ENCODE assay signal across 17 cellular contexts in the genomic region with DNA sequence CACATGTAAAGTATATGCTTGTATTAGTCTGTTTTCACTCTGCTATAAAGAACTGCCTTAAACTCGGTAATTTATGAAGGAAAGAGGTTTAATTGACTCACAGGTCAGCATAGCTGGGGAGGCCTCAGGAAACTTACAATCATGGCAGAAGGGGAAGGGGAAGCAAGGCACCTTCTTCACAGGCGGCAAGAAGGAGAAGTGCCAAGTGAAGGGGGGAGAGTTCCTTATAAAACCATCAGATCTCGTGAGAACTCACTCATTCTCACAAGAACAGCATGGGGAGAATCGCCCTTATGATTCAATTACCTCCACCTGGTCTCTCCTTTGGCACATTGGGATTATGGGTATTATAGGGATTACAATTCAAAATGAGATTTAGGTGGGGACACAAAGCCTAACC.
"Had no signal": no experiment of that assay in that cellular context is flagged by ENCODE, and none has a peak within 500 bp of the region (broad histone marks: within the 10 kb centered on the region; RNA-seq: fewer than 3 reads in every experiment).

No MANE protein-coding gene starts in this region.

- H3K9me3 ChIP-seq: pancreas, sigmoid colon, tibial nerve had no signal

- H3K9me3 Mint-ChIP-seq: activated B cell treated with CpG ODN at 0.5 μM for 24 hours; activated CD8-positive, alpha-beta T cell treated with anti-CD3 and anti-CD28 coated beads for 36 hours; activated naive CD4-positive, alpha-beta T cell treated with anti-CD3 and anti-CD28 coated beads, Interleukin-2, amount 50 U/mL, for 24 hours; activated T-cell treated with anti-CD3 and anti-CD28 coated beads, Interleukin-2, amount 50 U/mL, for 4 hours; stimulated activated memory B cell treated with anti-CD40 and anti-IgM and Interleukin-4, amounts not matched to agents 10 μg/mL and 1 μg/mL and 100 μg/mL, for 72 hours had no signal

- H3K27ac Mint-ChIP-seq: activated B cell treated with CpG ODN at 0.5 μM for 24 hours; activated CD8-positive, alpha-beta T cell treated with anti-CD3 and anti-CD28 coated beads for 36 hours; activated naive CD4-positive, alpha-beta T cell treated with anti-CD3 and anti-CD28 coated beads, Interleukin-2, amount 50 U/mL, for 24 hours; stimulated activated memory B cell treated with anti-CD40 and anti-IgM and Interleukin-4, amounts not matched to agents 10 μg/mL and 1 μg/mL and 100 μg/mL, for 72 hours; T-helper 2 cell treated with Interferon-gamma antibody and Interleukin-4, amounts not matched to agents 5 μg/mL and 100 μg/mL, for 36 hours had no signal

- H3K4me3 Mint-ChIP-seq: activated B cell treated with CpG ODN at 0.5 μM for 24 hours; activated CD8-positive, alpha-beta T cell treated with anti-CD3 and anti-CD28 coated beads for 36 hours; activated naive CD4-positive, alpha-beta T cell treated with anti-CD3 and anti-CD28 coated beads, Interleukin-2, amount 50 U/mL, for 24 hours; activated T-cell treated with anti-CD3 and anti-CD28 coated beads, Interleukin-2, amount 50 U/mL, for 4 hours; neural crest cell; stimulated activated memory B cell treated with anti-CD40 and anti-IgM and Interleukin-4, amounts not matched to agents 10 μg/mL and 1 μg/mL and 100 μg/mL, for 72 hours; T-helper 2 cell treated with Interferon-gamma antibody and Interleukin-4, amounts not matched to agents 5 μg/mL and 100 μg/mL, for 36 hours had no signal

- H3K4me1 ChIP-seq: pancreas had no signal

- FAIRE-seq: pancreas had no signal

- H3K27me3 Mint-ChIP-seq: activated CD8-positive, alpha-beta T cell treated with anti-CD3 and anti-CD28 coated beads for 36 hours; activated naive CD4-positive, alpha-beta T cell treated with anti-CD3 and anti-CD28 coated beads, Interleukin-2, amount 50 U/mL, for 24 hours; stimulated activated memory B cell treated with anti-CD40 and anti-IgM and Interleukin-4, amounts not matched to agents 10 μg/mL and 1 μg/mL and 100 μg/mL, for 72 hours had no signal

- ATAC-seq: activated CD8-positive, alpha-beta T cell treated with anti-CD3 and anti-CD28 coated beads for 36 hours; activated T-cell treated with anti-CD3 and anti-CD28 coated beads, Interleukin-2, amount 50 U/mL, for 4 hours; stimulated activated memory B cell treated with anti-CD40 and anti-IgM and Interleukin-4, amounts not matched to agents 10 μg/mL and 1 μg/mL and 100 μg/mL, for 72 hours had no signal

- H3K27ac ChIP-seq: sigmoid colon had no signal

- H3K4me3 ChIP-seq: lung, pancreas, sigmoid colon, tibial nerve had no signal

- H3K27me3 ChIP-seq: pancreas, sigmoid colon, tibial nerve had no signal

- H3K4me1 Mint-ChIP-seq: activated B cell treated with CpG ODN at 0.5 μM for 24 hours; activated naive CD4-positive, alpha-beta T cell treated with anti-CD3 and anti-CD28 coated beads, Interleukin-2, amount 50 U/mL, for 24 hours; stimulated activated memory B cell treated with anti-CD40 and anti-IgM and Interleukin-4, amounts not matched to agents 10 μg/mL and 1 μg/mL and 100 μg/mL, for 72 hours had no signal

- H3K36me3 ChIP-seq: pancreas, sigmoid colon, tibial nerve had no signal

- H3K36me3 Mint-ChIP-seq: activated naive CD4-positive, alpha-beta T cell treated with anti-CD3 and anti-CD28 coated beads, Interleukin-2, amount 50 U/mL, for 24 hours; stimulated activated memory B cell treated with anti-CD40 and anti-IgM and Interleukin-4, amounts not matched to agents 10 μg/mL and 1 μg/mL and 100 μg/mL, for 72 hours had no signal

- DNase-seq: activated B cell treated with CpG ODN at 0.5 μM for 24 hours; activated CD4-positive, alpha-beta T cell treated with anti-CD3 and anti-CD28 coated beads for 48 hours; activated CD8-positive, alpha-beta T cell treated with anti-CD3 and anti-CD28 coated beads for 36 hours; activated effector memory CD4-positive, alpha-beta T cell treated with anti-CD3 and anti-CD28 coated beads, Interleukin-2, amount 50 U/mL, for 16 hours; activated T-cell treated with anti-CD3 and anti-CD28 coated beads, Interleukin-2, amount 50 U/mL, for 4 hours; effector CD8-positive, alpha-beta T cell; head of caudate nucleus; midbrain; pancreas; sigmoid colon; stimulated activated CD4-positive, alpha-beta T cell treated with anti-CD3 and anti-CD28 coated beads, Interleukin-12 subunit alpha, Interleukin-12 subunit beta, amount 100 ng/mL, for 4 hours had no signal
